In the genomic region with DNA sequence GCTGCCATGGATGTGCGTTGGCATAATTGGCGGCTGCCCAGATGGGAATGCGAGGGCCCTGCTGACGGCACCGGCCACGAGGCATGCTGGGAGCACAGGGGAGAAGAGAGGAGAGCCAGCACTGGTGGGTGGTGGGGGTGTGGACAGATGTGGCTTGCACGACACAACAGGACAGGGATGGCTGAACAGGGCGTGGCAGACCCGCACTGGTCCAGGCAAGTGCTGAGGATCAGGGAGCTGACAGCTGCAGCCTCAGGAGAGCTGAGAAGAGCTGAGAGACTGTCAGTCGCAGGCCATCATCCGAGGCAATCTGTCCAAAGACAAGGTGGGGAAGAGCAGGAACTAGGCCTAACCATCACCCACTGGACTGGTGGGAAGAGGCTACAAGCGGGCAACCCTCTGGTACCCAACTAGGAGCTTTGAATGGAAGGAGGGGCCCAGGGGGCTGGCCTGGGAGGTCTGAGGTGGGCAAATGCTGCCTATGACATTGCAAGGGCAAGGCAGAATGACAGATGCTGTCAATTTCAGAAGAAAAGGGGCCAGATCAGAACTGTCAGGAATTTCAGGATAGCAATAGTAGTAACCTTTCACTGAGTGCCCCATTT, we compare ENCODE assay signal across 10 cellular contexts. TPM values are rescaled to one million over a fixed set of nuclear protein-coding genes. Genes with fewer than 3 reads are reported as not detected.
DNase-seq lines count a peak whose midpoint lies in the region; TF ChIP-seq lines count a peak whose summit lies in the region.
"Had no signal": no experiment of that assay in that cellular context is flagged by ENCODE, and none has a peak within 500 bp of the region (broad histone marks: within the 10 kb centered on the region; RNA-seq: fewer than 3 reads in every experiment).

No MANE protein-coding gene starts in this region.

- H3K9ac ChIP-seq in SK-N-MC (ENCODE audit: insufficient read length), result no peak overlapping the region
- H3K9ac ChIP-seq in skeletal muscle satellite cell (ENCODE audit: low read depth, low read length), result peak overlapping the region; percentile 97

- peaks cover 24% of the 10 kb centered on the region for H3K4me1 Mint-ChIP-seq in activated CD4-positive, alpha-beta T cell treated with anti-CD3 and anti-CD28 coated beads, Interleukin-2, amount 10 ng/mL, durations not matched to agents 24 days and 14 days

- intact Hi-C loops in activated CD4-positive, alpha-beta T cell treated with anti-CD3 and anti-CD28 coated beads, Interleukin-2, amount 10 ng/mL, durations not matched to agents 24 days and 14 days (cut with micrococcal nuclease), result loop anchor here (10.0 kb wide), 3 partner anchors 263 to 1153 kb away; a partner anchor contains a TSS

- H3K9me3 ChIP-seq in SK-N-MC (ENCODE audit: low read depth, low read length), result no peaks in the 10 kb centered on the region
- H3K9me3 ChIP-seq in skeletal muscle satellite cell (replicated peaks; ENCODE audit: low read length), result no peaks in the 10 kb centered on the region
- H3K9me3 ChIP-seq: thyroid gland had no signal

- TF ChIP-seq CTCF in foreskin fibroblast (IDR thresholded peaks at IDR 0.05; ENCODE audit: low read depth, low read length), result no peak

- H3K4me1 ChIP-seq in skeletal muscle satellite cell (ENCODE audit: control insufficient read depth, insufficient read depth, low read length), result peaks cover 62% of the 10 kb centered on the region

- H3K4me2 ChIP-seq in skeletal muscle satellite cell (ENCODE audit: low read length), result peak overlapping the region; percentile 99

- peak overlapping the region; percentile 92 for H3K4me3 Mint-ChIP-seq in activated CD4-positive, alpha-beta T cell treated with anti-CD3 and anti-CD28 coated beads, Interleukin-2, amount 10 ng/mL, durations not matched to agents 24 days and 14 days

- peak; percentile 57 for DNase-seq in activated CD4-positive, alpha-beta T cell treated with anti-CD3 and anti-CD28 coated beads, Interleukin-2, amount 10 ng/mL, durations not matched to agents 24 days and 14 days
- no peak for DNase-seq in activated CD4-positive, alpha-beta T cell treated with anti-CD3 and anti-CD28 coated beads for 48 hours
- DNase-seq in SK-N-MC (ENCODE audit: low read depth, low spot score) (no peak), foreskin fibroblast (no peak), cortex of kidney (lab: John Stamatoyannopoulos, UW) (no peak), Kasumi-1 (lab: John Stamatoyannopoulos, UW) (no peak), NCI-H82 treated with DMSO at 0.1 percent for 48 hours (lab: John Stamatoyannopoulos, UW; ENCODE audit: unreplicated experiment) (no peak)
- DNase-seq: stimulated activated CD4-positive, alpha-beta T cell treated with anti-CD3 and anti-CD28 coated beads, Interleukin-15, amount 100 ng/mL, for 24 hours had no signal

- H3K36me3 Mint-ChIP-seq in activated CD4-positive, alpha-beta T cell treated with anti-CD3 and anti-CD28 coated beads, Interleukin-2, amount 10 ng/mL, durations not matched to agents 24 days and 14 days (ENCODE audit: low read depth), result peaks cover 43% of the 10 kb centered on the region

- H3K27ac ChIP-seq in SK-N-MC, result no peak overlapping the region

- H3K4me3 ChIP-seq in SK-N-MC (peak overlapping the region; percentile 94; the same call in 1 of the 2 replicates), foreskin fibroblast (ENCODE audit: low read depth in 1 of 2, low read length in 2 of 2) (peak overlapping the region; percentile 88 to 96), skeletal muscle satellite cell (ENCODE audit: low read length) (peak overlapping the region; percentile 99)

- H3K27ac Mint-ChIP-seq in activated CD4-positive, alpha-beta T cell treated with anti-CD3 and anti-CD28 coated beads, Interleukin-2, amount 10 ng/mL, durations not matched to agents 24 days and 14 days, result peak overlapping the region; percentile 17

- H3K36me3 ChIP-seq in SK-N-MC (ENCODE audit: insufficient read depth, low read length) (peaks cover 31% of the 10 kb centered on the region), skeletal muscle satellite cell (ENCODE audit: insufficient read depth, low read length) (peaks cover 57% of the 10 kb centered on the region)

- H3K27me3 ChIP-seq in skeletal muscle satellite cell (ENCODE audit: control insufficient read depth, insufficient read depth, low read length), result no peaks in the 10 kb centered on the region
- H3K27me3 ChIP-seq: thyroid gland had no signal

- no peaks in the 10 kb centered on the region for H3K9me3 Mint-ChIP-seq in activated CD4-positive, alpha-beta T cell treated with anti-CD3 and anti-CD28 coated beads, Interleukin-2, amount 10 ng/mL, durations not matched to agents 24 days and 14 days

- no peaks in the 10 kb centered on the region for H3K27me3 Mint-ChIP-seq in activated CD4-positive, alpha-beta T cell treated with anti-CD3 and anti-CD28 coated beads, Interleukin-2, amount 10 ng/mL, durations not matched to agents 24 days and 14 days

RNA-seq across cellular contexts. Expression of a gene that starts 2.4 kb away (rescaled TPM):
- 21.1 and 21.4 TPM in 2 replicates for total RNA-seq in activated CD4-positive, alpha-beta T cell treated with anti-CD3 and anti-CD28 coated beads, Interleukin-2, amount 10 ng/mL, durations not matched to agents 24 days and 14 days
- 3.7 and 7.9 TPM in 2 replicates for total RNA-seq in skeletal muscle satellite cell (2012; rRNA removed)

RNA-seq across cellular contexts. Expression of a gene that starts 2.4 kb away (rescaled TPM):
- total RNA-seq in activated CD4-positive, alpha-beta T cell treated with anti-CD3 and anti-CD28 coated beads, Interleukin-2, amount 10 ng/mL, durations not matched to agents 24 days and 14 days, result 20.0 and 23.4 TPM in 2 replicates
- 9.4 and 12.0 TPM in 2 replicates for total RNA-seq in skeletal muscle satellite cell (2012; rRNA removed)
